In the genomic region with DNA sequence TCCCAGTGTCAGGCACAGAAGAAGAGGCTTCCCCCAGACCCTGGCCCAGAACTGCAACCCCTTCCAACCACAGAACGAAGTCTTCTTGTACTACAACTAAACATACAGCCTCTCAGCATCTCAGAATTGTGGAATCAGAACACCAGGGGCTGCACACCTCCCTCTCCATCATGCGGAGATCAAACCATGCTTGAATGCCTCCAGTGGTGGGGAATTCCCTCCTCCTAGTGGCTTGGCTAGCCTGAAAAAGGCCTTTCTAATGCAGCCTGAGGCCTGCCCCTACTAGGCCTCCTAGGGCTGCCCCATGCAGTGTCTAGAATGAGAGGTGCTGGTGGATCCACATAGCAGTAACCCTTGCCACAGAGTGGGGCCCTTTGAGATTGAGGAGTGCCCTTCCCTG, we compare ENCODE assay signal across 25 cellular contexts.
DNase-seq lines count a peak whose midpoint lies in the region; ATAC-seq, FAIRE-seq and TF ChIP-seq lines count a peak whose summit lies in the region.
"Had no signal": no experiment of that assay in that cellular context is flagged by ENCODE, and none has a peak within 500 bp of the region (broad histone marks: within the 10 kb centered on the region; RNA-seq: fewer than 3 reads in every experiment).

No MANE protein-coding gene starts in this region.

- peaks cover 9% of the 10 kb centered on the region; the same call in 1 of the 3 replicates for H3K9me3 ChIP-seq in A549
- H3K9me3 ChIP-seq in PC-3 (ENCODE audit: low read length): no peaks in the 10 kb centered on the region
- H3K9me3 ChIP-seq in K562 (replicated peaks; ENCODE audit: control insufficient read depth, insufficient read depth, low read depth, low read length): no peaks in the 10 kb centered on the region
- no peaks in the 10 kb centered on the region for H3K9me3 ChIP-seq in neural progenitor cell (ENCODE audit: low read depth)
- H3K9me3 ChIP-seq: BE2C had no signal

- H4K20me1 ChIP-seq in PC-3 (ENCODE audit: low read length) (no peaks in the 10 kb centered on the region), K562 (replicated peaks; ENCODE audit: control insufficient read depth, insufficient read depth, low read length) (no peaks in the 10 kb centered on the region), neural progenitor cell (ENCODE audit: low read depth) (no peaks in the 10 kb centered on the region)

- H3K9ac ChIP-seq in PC-3 (ENCODE audit: low read length) (no peak overlapping the region), K562 (ENCODE audit: insufficient read depth in 1 of 2, low read depth in 2 of 2, low read length in 2 of 2) (no peak overlapping the region), neural progenitor cell (no peak overlapping the region)
- H3K9ac ChIP-seq: BLaER1 treated with 17β-estradiol and CSF1 and Interleukin-3, amounts not matched to agents 10 nM and 100 nM; GM23248 had no signal

- H3K9me3 Mint-ChIP-seq in neural progenitor cell: peaks cover 6% of the 10 kb centered on the region
- H3K9me3 Mint-ChIP-seq: CD4-positive, alpha-beta T cell; CD8-positive, alpha-beta memory T cell had no signal

- no peak overlapping the region for H3K4me2 ChIP-seq in A549
- H3K4me2 ChIP-seq in PC-3 (ENCODE audit: low read length): no peak overlapping the region
- no peak overlapping the region for H3K4me2 ChIP-seq in K562 (ENCODE audit: insufficient read depth, low read length)
- H3K4me2 ChIP-seq in neural progenitor cell: no peak overlapping the region

- DNase-seq in A549 (ENCODE audit: low read depth in 1 of 2, low spot score in 1 of 2): peak in 1 of 2 experiments; percentile 56
- DNase-seq in PC-3: no peak
- DNase-seq in K562 (ENCODE audit: extremely low read depth in 1 of 4, low spot score in 3 of 4): no peak
- DNase-seq in neural progenitor cell (ENCODE audit: low spot score): no peak
- no peak for DNase-seq in NCI-H2107 (lab: John Stamatoyannopoulos, UW)
- no peak for DNase-seq in D341Med (ENCODE audit: low spot score)
- DNase-seq in stimulated activated naive CD4-positive, alpha-beta T cell treated with Interleukin-2 at 50 U/mL for 16 hours (lab: John Stamatoyannopoulos, UW): no peak
- no peak for DNase-seq in GM19240 (ENCODE audit: insufficient read length, low spot score)
- DNase-seq: ACHN; AML-193; BE2C; CD4-positive, alpha-beta T cell; CD8-positive, alpha-beta memory T cell; DMS153; DND-41; GM23248; H7; HCEC 1CT had no signal

- no peaks in the 10 kb centered on the region for H3K9me1 ChIP-seq in K562 (ENCODE audit: control insufficient read depth, insufficient read depth, low read length)

- no peak for ATAC-seq in A549
- no peak for ATAC-seq in PC-3
- no peak for ATAC-seq in K562

- TF ChIP-seq CTCF in A549 (IDR thresholded peaks at IDR 0.05) (no peak), PC-3 (conservative IDR thresholded peaks at IDR 0.05; ENCODE audit: low read depth, low read length) (no peak), K562 (IDR thresholded peaks at IDR 0.05 in 2 of 3, conservative IDR thresholded peaks at IDR 0.05 in 1 of 3; ENCODE audit: insufficient read depth in 2 of 3, low read depth in 1 of 3, low read length in 3 of 3) (no peak), neural progenitor cell (IDR thresholded peaks at IDR 0.05) (no peak)

- BruUV-seq in PC-3 (replicated peaks; lab: Mats Ljungman, UMichigan) (no TSS peak), K562 (replicated peaks; lab: Mats Ljungman, UMichigan) (no TSS peak)

- intact Hi-C loops in PC-3 (cut with micrococcal nuclease) (no loop called here), K562 (cut with micrococcal nuclease) (no loop called here)

- no peak overlapping the region for H3K4me3 ChIP-seq in A549
- H3K4me3 ChIP-seq in PC-3 (ENCODE audit: low read length): no peak overlapping the region
- no peak overlapping the region for H3K4me3 ChIP-seq in K562
- no peak overlapping the region for H3K4me3 ChIP-seq in neural progenitor cell
- H3K4me3 ChIP-seq: BLaER1 treated with 17β-estradiol and CSF1 and Interleukin-3, amounts not matched to agents 10 nM and 100 nM; GM23248 had no signal

- H3K27me3 ChIP-seq in PC-3 (ENCODE audit: low read length) (no peaks in the 10 kb centered on the region), K562 (ENCODE audit: control insufficient read depth in 2 of 2, insufficient read depth in 2 of 2, low read length in 2 of 2) (no peaks in the 10 kb centered on the region), neural progenitor cell (no peaks in the 10 kb centered on the region)
- H3K27me3 ChIP-seq: BE2C had no signal

- H3F3A ChIP-seq in PC-3 (ENCODE audit: low read length, unreplicated experiment): no peaks in the 10 kb centered on the region
- peaks cover 11% of the 10 kb centered on the region for H3F3A ChIP-seq in neural progenitor cell (ENCODE audit: low read depth)

- 100% methylated on average over 1 of the region's 2 CpGs for WGBS in A549 (ENCODE audit: missing lambda C conversion rate)
- WGBS in K562 (ENCODE audit: insufficient coverage, low coverage, missing lambda C conversion rate): 9% methylated on average over 2 of the region's 2 CpGs

- no peaks in the 10 kb centered on the region for H3K9me2 ChIP-seq in PC-3 (replicated peaks; ENCODE audit: low read length)

- H3K27ac ChIP-seq in A549: peak overlapping the region; percentile 85 to 94; a peak in 3 of 6 replicates
- H3K27ac ChIP-seq in PC-3 (ENCODE audit: low read length): 0 out of 2 replicates have a peak overlapping the region, but pooled peaks have one; percentile 20
- H3K27ac ChIP-seq in K562 (ENCODE audit: extremely low read depth, low read depth, low read length): no peak overlapping the region
- H3K27ac ChIP-seq in neural progenitor cell: no peak overlapping the region
- H3K27ac ChIP-seq: 22Rv1; BLaER1 treated with 17β-estradiol and CSF1 and Interleukin-3, amounts not matched to agents 10 nM and 100 nM; GM23248 had no signal

- peak overlapping the region; percentile 36 for H3K27ac Mint-ChIP-seq in neural progenitor cell
- H3K27ac Mint-ChIP-seq: CD14-positive monocyte; CD4-positive, alpha-beta T cell had no signal

- H3K4me1 ChIP-seq in A549: peaks cover 63% of the 10 kb centered on the region
- peaks cover 37% of the 10 kb centered on the region for H3K4me1 ChIP-seq in PC-3 (ENCODE audit: insufficient read depth, low read length)
- peaks cover 0 to 6% of the 10 kb centered on the region in 2 experiments; a peak in 1 of 5 replicates for H3K4me1 ChIP-seq in K562 (replicated peaks in 1 of 2; ENCODE audit: control insufficient read depth in 2 of 2, insufficient read depth in 2 of 2, low read length in 2 of 2)
- peaks cover 17% of the 10 kb centered on the region for H3K4me1 ChIP-seq in neural progenitor cell

- H3K27me3 Mint-ChIP-seq in neural progenitor cell (ENCODE audit: insufficient read depth, low read depth): peaks cover 22% of the 10 kb centered on the region

- no peak for TF ChIP-seq POLR2A in A549 (IDR thresholded peaks at IDR 0.05; ENCODE audit: low read length)
- TF ChIP-seq POLR2A in K562 (conservative IDR thresholded peaks at IDR 0.05): no peak

- no peaks in the 10 kb centered on the region for H3K36me3 ChIP-seq in PC-3 (ENCODE audit: low read depth, low read length)
- H3K36me3 ChIP-seq in K562 (ENCODE audit: control insufficient read depth, insufficient read depth, low read length): no peaks in the 10 kb centered on the region
- H3K36me3 ChIP-seq in neural progenitor cell: no peaks in the 10 kb centered on the region
- H3K36me3 ChIP-seq: BE2C; BLaER1 treated with 17β-estradiol and CSF1 and Interleukin-3, amounts not matched to agents 10 nM and 100 nM had no signal

- CTCF ChIA-PET in A549 (lab: Yijun Ruan, JAX) (no interaction called here), PC-3 (lab: Charles Lee) (no interaction called here), K562 (lab: Yijun Ruan, JAX; ENCODE audit: low intra/inter-chr PET ratio) (interaction anchor here (0.6 kb wide), 1 partner anchor 358 kb away, joined by 3 read pairs; no protein-coding TSS in a partner anchor)

- no peaks in the 10 kb centered on the region for H3K79me2 ChIP-seq in PC-3 (ENCODE audit: low read length)
- H3K79me2 ChIP-seq in K562 (ENCODE audit: control insufficient read depth, insufficient read depth, low read length): no peaks in the 10 kb centered on the region
- no peaks in the 10 kb centered on the region for H3K79me2 ChIP-seq in neural progenitor cell (ENCODE audit: low read depth)

- peaks cover 36% of the 10 kb centered on the region for H3K4me1 Mint-ChIP-seq in neural progenitor cell
- H3K4me1 Mint-ChIP-seq: CD8-positive, alpha-beta memory T cell had no signal

- TF ChIP-seq RAD21 in A549 (conservative IDR thresholded peaks at IDR 0.05 in 1 of 2, IDR thresholded peaks at IDR 0.05 in 1 of 2) (no peak), K562 (CRISPR knock-in tag; conservative IDR thresholded peaks at IDR 0.05 in 1 of 2, IDR thresholded peaks at IDR 0.05 in 1 of 2) (no peak)

- POLR2A ChIA-PET in A549 (lab: Yijun Ruan, JAX) (no interaction called here), PC-3 (lab: Charles Lee; ENCODE audit: unreplicated experiment) (no interaction called here), K562 (lab: Yijun Ruan, JAX) (no interaction called here)

- peaks cover 8% of the 10 kb centered on the region for H3K36me3 Mint-ChIP-seq in neural progenitor cell
- H3K36me3 Mint-ChIP-seq: CD8-positive, alpha-beta memory T cell had no signal

- H2AFZ ChIP-seq in PC-3 (ENCODE audit: low read length) (no peak overlapping the region), K562 (ENCODE audit: low read depth, low read length) (no peak overlapping the region), neural progenitor cell (replicated peaks) (no peak overlapping the region)
- H2AFZ ChIP-seq: GM23248 had no signal

- H3K4me3 Mint-ChIP-seq in neural progenitor cell: peak overlapping the region; percentile 11
- H3K4me3 Mint-ChIP-seq: CD14-positive monocyte; CD4-positive, alpha-beta T cell had no signal

- in situ Hi-C loops in K562 (cut with MboI): no loop called here

- no peak for FAIRE-seq in A549 (lab: Jason Lieb, UNC)
- FAIRE-seq in K562 (lab: Jason Lieb, UNC): no peak
- FAIRE-seq: A204.1, G401.6, GM12892, H1 had no signal

- TF ChIP-seq EP300 in A549 (IDR thresholded peaks at IDR 0.05) (no peak), K562 (IDR thresholded peaks at IDR 0.05; ENCODE audit: low read length) (no peak)

TF ChIP-seq in A549, 52 proteins besides CTCF, POLR2A, EP300 and RAD21 (continues in another document):
- TF ChIP-seq ZSCAN20 (CRISPR knock-in tag; IDR thresholded peaks at IDR 0.05): no peak
- TF ChIP-seq SREBF2 (IDR thresholded peaks at IDR 0.05): no peak
- no peak for TF ChIP-seq RFX5 (IDR thresholded peaks at IDR 0.05)
- no peak for TF ChIP-seq JUNB (IDR thresholded peaks at IDR 0.05)
- TF ChIP-seq EHF (CRISPR knock-in tag; IDR thresholded peaks at IDR 0.05): no peak
- TF ChIP-seq MAFK (IDR thresholded peaks at IDR 0.05; ENCODE audit: partially characterized antibody): no peak
- no peak for TF ChIP-seq RCOR1 (IDR thresholded peaks at IDR 0.05; ENCODE audit: low read depth, low read length)

TF ChIP-seq in K562, 482 proteins besides CTCF, POLR2A, EP300 and RAD21:
- TF ChIP-seq ZNF174 (CRISPR knock-in tag; IDR thresholded peaks at IDR 0.05) (no peak), ZNF324 (CRISPR knock-in tag; IDR thresholded peaks at IDR 0.05) (peak; percentile 83)

Comparison
In these comparisons a context has a peak if more than half of its experiments do, and no peak if none do; other contexts are left out.
1. H3K27ac ChIP-seq: peak in A549 (2 of 2) and PC-3 (single experiment); none in K562 (single experiment) and neural progenitor cell (single experiment).